9 cellular contexts compared by ENCODE assay signal in genomic region chr6:148059869-148060268, GRCh38.
"Had no signal": no experiment of that assay in that cellular context is flagged by ENCODE, and none has a peak within 500 bp of the region (broad histone marks: within the 10 kb centered on the region; RNA-seq: fewer than 3 reads in every experiment).

No MANE protein-coding gene starts in this region.

- H3K27ac ChIP-seq: HL-60 had no signal

- DNase-seq: H9, HCEC 1CT, HFFc6, IMR-90, KBM-7 had no signal

- ATAC-seq: GM23338 had no signal

- FAIRE-seq: H1, H54 had no signal

- H3K4me3 ChIP-seq: GM23338 had no signal

- H3K4me2 ChIP-seq: GM23338 had no signal

- H2AFZ ChIP-seq: GM23338 had no signal
